ENCODE assay signal across 7 cellular contexts in the genomic region with DNA sequence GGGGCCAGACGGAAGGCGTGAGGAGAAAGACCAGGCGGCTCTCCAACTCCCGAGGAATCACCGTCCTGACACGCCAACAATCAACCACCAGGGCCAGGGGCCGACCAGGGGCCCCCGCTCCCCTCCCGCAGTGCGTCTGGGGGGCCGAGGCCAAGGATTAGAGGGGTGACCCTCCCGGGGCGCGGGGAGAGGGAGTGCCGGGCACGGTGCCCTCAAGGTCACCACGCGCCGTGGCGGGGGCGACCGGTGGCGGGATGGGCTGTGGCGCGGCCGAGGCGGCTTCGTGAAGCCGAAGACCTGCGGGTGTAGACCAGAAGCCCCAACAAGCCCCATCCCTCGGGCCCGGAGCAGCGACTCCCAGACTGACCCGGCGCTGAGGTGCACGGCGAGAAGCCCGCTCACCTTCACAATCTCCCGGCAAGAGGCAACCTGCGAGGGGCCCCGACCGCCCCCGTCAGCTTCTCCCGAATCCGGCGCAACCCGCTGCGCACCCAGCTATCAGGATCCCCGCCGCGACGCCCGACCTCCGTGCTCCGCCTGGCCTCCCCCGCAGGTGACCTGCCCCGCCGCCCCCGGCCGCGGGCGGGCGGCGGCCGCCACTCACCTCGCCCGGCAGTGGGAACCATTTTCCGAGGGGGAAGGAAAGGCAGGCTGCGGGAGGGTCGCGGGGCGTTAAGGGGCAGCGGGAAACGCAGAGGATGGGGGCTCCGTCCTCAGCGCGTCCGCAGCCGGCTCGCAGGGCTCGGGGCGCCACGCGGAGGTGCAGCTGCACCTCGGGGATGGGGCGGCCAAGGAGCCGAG. TPM values are rescaled to one million over a fixed set of nuclear protein-coding genes. Genes with fewer than 3 reads are reported as not detected.
A peak's percentile ranks its signal among the peaks of the same experiment; 100 is the strongest.
DNase-seq lines count a peak whose midpoint lies in the region; ATAC-seq and TF ChIP-seq lines count a peak whose summit lies in the region.

No MANE protein-coding gene starts in this region.

- H3K4me3 ChIP-seq in liver (ENCODE audit: low read depth in 1 of 3, low read length in 3 of 3), result peak overlapping the region; percentile 62 to 98 (median 84)

- TF ChIP-seq CTCF in liver (IDR thresholded peaks at IDR 0.05; ENCODE audit: low read depth, low read length, missing input control), result peak; percentile 11

- H3K27me3 ChIP-seq in liver (ENCODE audit: control insufficient read depth in 4 of 4, insufficient read depth in 4 of 4, low read length in 3 of 4), result no peaks in the 10 kb centered on the region

- TF ChIP-seq RAD21 in liver (IDR thresholded peaks at IDR 0.05), result no peak

- WGBS in liver, result under 1% methylated on average over 87 of the region's 87 CpGs

- no peaks in the 10 kb centered on the region for H3K36me3 ChIP-seq in liver (ENCODE audit: control insufficient read depth in 4 of 4, insufficient read depth in 3 of 4, low read depth in 1 of 4, low read length in 3 of 4)

- no peaks in the 10 kb centered on the region for H3K9me3 ChIP-seq in liver (ENCODE audit: control insufficient read depth in 4 of 4, low read length in 3 of 4)

- H3K9ac ChIP-seq in liver (ENCODE audit: low read depth in 1 of 2, low read length in 2 of 2), result peak overlapping the region in 1 of 2 donors; percentile 77

- H3K27ac ChIP-seq in cingulate gyrus (ENCODE audit: low read depth, low read length) (peak overlapping the region; percentile 81), liver (ENCODE audit: low read depth in 1 of 2, low read length in 2 of 2) (peak overlapping the region; percentile 80 to 95)

- ATAC-seq in GM18517 (IDR thresholded peaks at IDR 0.05; ENCODE audit: unreplicated experiment) (peak; percentile 0), HG03520 (IDR thresholded peaks at IDR 0.05; ENCODE audit: unreplicated experiment) (peak; percentile 0)

- DNase-seq in UCSD-AML1 (lab: John Stamatoyannopoulos, UW; ENCODE audit: unreplicated experiment) (peak; percentile 48), NCI-H2107 treated with DMSO at 0.1 percent for 48 hours (lab: John Stamatoyannopoulos, UW; ENCODE audit: unreplicated experiment) (no peak)
- peak; percentile 15 to 30 (median 16) for DNase-seq in stimulated activated CD4-positive, alpha-beta T cell treated with anti-CD3 and anti-CD28 coated beads, TNF-alpha, amount 100 ng/mL, for 48 hours (ENCODE audit: low read depth in 3 of 3)

- H3K4me1 ChIP-seq in liver (ENCODE audit: control insufficient read depth in 4 of 4, insufficient read depth in 4 of 4, low read length in 3 of 4), result peaks cover 0 to 18% (median 7%) of the 10 kb centered on the region in 4 donors

TF ChIP-seq in liver, 16 proteins besides CTCF, POLR2A, EP300 and RAD21:
- TF ChIP-seq FOXA1 (IDR thresholded peaks at IDR 0.05) (no peak), NR2F2 (IDR thresholded peaks at IDR 0.05) (no peak)

RNA-seq across cellular contexts. Expression of gene ATP2B1, which starts 0.4 kb away (rescaled TPM):
- 10 to 100 TPM; 26.0 to 41.1 TPM for total RNA-seq in liver
- 10 to 100 TPM in 1 of 2 donors, 1 to 10 TPM in 1; 7.3 to 19.6 TPM for polyA plus RNA-seq in liver
